In the genomic region with DNA sequence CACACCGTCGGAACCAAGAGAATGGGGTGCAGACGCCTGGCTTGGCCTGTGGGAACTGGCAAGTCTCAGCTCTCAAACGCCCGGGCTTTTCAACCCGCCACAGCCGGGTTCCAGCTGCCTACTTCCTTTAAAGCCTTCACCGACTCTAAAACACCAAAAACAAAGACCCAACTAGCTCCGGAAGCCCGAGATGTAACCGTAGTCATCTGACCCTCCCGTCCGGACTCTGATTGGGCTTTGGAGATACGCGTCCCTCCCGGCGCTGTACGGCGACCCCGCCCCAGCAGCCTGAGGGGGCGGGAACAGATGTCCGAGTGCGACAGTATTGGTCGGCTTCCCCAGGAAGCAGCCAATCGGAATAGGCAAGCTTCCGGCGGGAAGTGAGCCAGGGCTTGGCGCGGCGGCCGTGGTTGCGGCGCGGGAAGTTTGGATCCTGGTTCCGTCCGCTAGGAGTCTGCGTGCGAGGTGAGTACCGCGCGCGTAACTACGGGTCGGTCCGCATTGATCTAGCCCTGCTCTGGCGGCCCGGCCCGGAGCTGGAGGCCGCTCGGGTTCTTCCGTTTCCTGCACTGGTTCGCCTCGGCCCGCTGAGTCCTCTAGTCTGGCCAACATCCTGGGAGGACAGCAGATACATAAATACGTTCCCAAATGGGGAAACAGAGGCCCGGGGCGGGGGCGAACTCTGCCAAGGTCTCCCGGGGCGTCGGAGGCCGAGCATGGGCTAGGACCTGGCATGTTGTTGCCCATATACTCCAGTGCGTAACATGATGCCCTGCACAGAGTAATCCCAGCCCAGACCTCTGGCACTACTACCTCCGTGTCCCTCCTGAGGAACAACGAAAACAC, we compare ENCODE assay signal across 8 cellular contexts. TPM values are rescaled to one million over a fixed set of nuclear protein-coding genes. Genes with fewer than 3 reads are reported as not detected.
DNase-seq lines count a peak whose midpoint lies in the region; ATAC-seq and TF ChIP-seq lines count a peak whose summit lies in the region.

Gene BLM (plus strand): TSS at position 371 of the 846 bp plus-strand sequence. CDS start 30,047 bp downstream, outside the sequence.

- no peak for TF ChIP-seq CTCF in GM13976 (IDR thresholded peaks at IDR 0.05; ENCODE audit: borderline replicate concordance, control extremely low read depth, extremely low read depth, insufficient read depth, missing control alignments)

- intact Hi-C loops in T-helper 1 cell treated with Interleukin-12 subunit alpha and Interleukin-12 subunit beta and Interleukin-4 antibody, amounts not matched to agents 30 ng/mL and 1 ng/mL, for 36 hours (cut with micrococcal nuclease) = loop anchor here (1.0 to 2.0 kb wide), 15 partner anchors 31 to 484 kb away; partner anchors contain the start of genes CIB1, IQGAP1, NGRN and ZNF774
- intact Hi-C loops in left cardiac atrium (cut with DNase I) = loop anchor here in 1 of 2 donors (5.0 kb wide), 1 partner anchor 165 kb away; the partner anchor contains the start of gene FES
- intact Hi-C loops in posterior vena cava (cut with DNase I) = no loop called here

- ATAC-seq in HG02870 (IDR thresholded peaks at IDR 0.05; ENCODE audit: unreplicated experiment) = peak; percentile 99
- peak; percentile 100 for ATAC-seq in left cardiac atrium

- DNase-seq in GM13976 (ENCODE audit: low spot score) (peak; percentile 99), NCI-H146 treated with DMSO at 0.1 percent for 48 hours (lab: John Stamatoyannopoulos, UW; ENCODE audit: unreplicated experiment) (peak; percentile 90), amniotic epithelial cell (ENCODE audit: low read depth) (peak; percentile 96), left cardiac atrium (peak; percentile 96), posterior vena cava (ENCODE audit: low spot score) (peak; percentile 99), ureter (ENCODE audit: low spot score) (peak; percentile 97)

- in situ Hi-C loops in GM13976 (cut with MboI; ENCODE audit: low sequenced_read_pairs, unreplicated experiment) = no loop called here

RNA-seq across cellular contexts. Expression of gene BLM, which starts in this region (rescaled TPM):
- total RNA-seq in T-helper 1 cell treated with Interleukin-12 subunit alpha and Interleukin-12 subunit beta and Interleukin-4 antibody, amounts not matched to agents 30 ng/mL and 1 ng/mL, for 36 hours = 74.7 and 75.3 TPM in 2 replicates
- total RNA-seq in left cardiac atrium (10 to 100 TPM; 13.8 to 14.9 TPM), posterior vena cava (1 to 10 TPM in 1 of 2 donors, under 1 TPM in 1; 1.00 to 3.1 TPM), ureter (3.7 TPM)

Comparison
In these comparisons a context has a peak if more than half of its experiments do, and no peak if none do; other contexts are left out.
1. Peak in every context shown above with its lines: DNase-seq and ATAC-seq.